Comparison of ENCODE assay signal across 9 cellular contexts in the genomic region with DNA sequence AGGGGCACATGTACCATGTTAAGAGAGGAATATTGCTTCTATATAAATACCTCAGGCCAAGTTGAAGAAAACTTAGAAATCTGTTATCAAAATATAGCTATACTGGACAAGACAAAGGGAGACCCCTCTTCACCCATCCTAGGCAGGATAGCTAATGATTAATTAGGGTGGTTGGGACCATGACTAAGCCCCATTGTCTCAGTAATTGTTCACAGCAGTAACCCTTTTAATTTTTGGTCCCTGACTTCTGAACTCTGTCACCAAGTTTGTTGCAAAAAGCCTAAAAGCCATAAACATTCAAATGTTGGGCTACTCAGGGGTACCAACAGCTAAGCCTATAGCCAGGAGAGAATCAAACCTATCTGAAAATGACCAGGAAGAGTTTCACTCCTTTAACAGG.
"Had no signal": no experiment of that assay in that cellular context is flagged by ENCODE, and none has a peak within 500 bp of the region (broad histone marks: within the 10 kb centered on the region; RNA-seq: fewer than 3 reads in every experiment).

No MANE protein-coding gene starts in this region.

- ATAC-seq: HCT116 had no signal

- H3K9me3 Mint-ChIP-seq: HFFc6 had no signal

- H3K4me3 Mint-ChIP-seq: HFFc6 had no signal

- H2AFZ ChIP-seq: GM23248 had no signal

- DNase-seq: GM23248, GOT3, H7, HFFc6, IMR-90, KBM-7 had no signal

- H3K4me3 ChIP-seq: GM23248, HAP-1 had no signal

- H3K27ac Mint-ChIP-seq: HFFc6 had no signal

- H3K9me3 ChIP-seq: HAP-1 had no signal

- H3K9ac ChIP-seq: GM23248 had no signal

- H3K36me3 ChIP-seq: HAP-1 had no signal

- H3K27ac ChIP-seq: GM23248, HL-60 had no signal
